Comparison of ENCODE assay signal across 15 cellular contexts in the genomic region with DNA sequence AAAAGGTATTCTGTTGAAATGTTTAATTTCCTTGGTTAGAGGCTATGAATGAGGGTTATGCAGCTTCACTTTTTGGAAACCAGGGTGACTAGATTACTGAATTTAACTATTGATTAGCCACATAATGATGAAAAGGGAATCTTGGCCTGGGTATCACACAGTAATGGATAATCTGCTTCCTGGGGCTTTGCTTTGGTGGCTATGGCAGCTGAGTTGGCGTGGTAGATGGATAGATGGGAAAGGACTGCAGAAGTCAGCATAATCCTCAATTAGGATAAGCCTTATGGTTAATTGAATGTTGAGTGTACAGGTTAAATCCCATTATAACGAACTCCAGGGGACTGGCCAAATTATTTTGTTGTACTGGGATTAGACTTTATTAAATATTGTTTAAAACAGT. TPM values are rescaled to one million over a fixed set of nuclear protein-coding genes. Genes with fewer than 3 reads are reported as not detected.
DNase-seq lines count a peak whose midpoint lies in the region; ATAC-seq and TF ChIP-seq lines count a peak whose summit lies in the region.
"Had no signal": no experiment of that assay in that cellular context is flagged by ENCODE, and none has a peak within 500 bp of the region (broad histone marks: within the 10 kb centered on the region; RNA-seq: fewer than 3 reads in every experiment).

No MANE protein-coding gene starts in this region.

- no peaks in the 10 kb centered on the region for H3K9me3 ChIP-seq in T-helper 17 cell (ENCODE audit: control insufficient read depth, low read length, poor library complexity, severe bottlenecking)

- no peak for DNase-seq in activated CD4-positive, alpha-beta T cell treated with anti-CD3 and anti-CD28 coated beads for 36 hours
- no peak for DNase-seq in activated CD4-positive, alpha-beta T cell treated with anti-CD3 and anti-CD28 coated beads, Interleukin-2, amount 50 U/mL, for 1 hour
- DNase-seq in GM12865 (ENCODE audit: low read depth) (no peak), T-helper 17 cell (no peak), memory B cell (ENCODE audit: low spot score in 2 of 2) (no peak), dedifferentiated amniotic fluid mesenchymal stem cell (ENCODE audit: extremely low spot score) (no peak), posterior cingulate gyrus (no peak)
- DNase-seq: caudate nucleus; NCI-H1417; RPMI8226; stimulated activated naive CD4-positive, alpha-beta T cell had no signal

- H3K27me3 Mint-ChIP-seq in activated CD4-positive, alpha-beta T cell treated with anti-CD3 and anti-CD28 coated beads for 36 hours = no peaks in the 10 kb centered on the region
- no peaks in the 10 kb centered on the region for H3K27me3 Mint-ChIP-seq in T-helper 17 cell
- no peaks in the 10 kb centered on the region for H3K27me3 Mint-ChIP-seq in memory B cell

- H3K27ac Mint-ChIP-seq in activated CD4-positive, alpha-beta T cell treated with anti-CD3 and anti-CD28 coated beads for 36 hours = peak overlapping the region; percentile 86
- peak overlapping the region; percentile 79 for H3K27ac Mint-ChIP-seq in T-helper 17 cell
- peak overlapping the region; percentile 93 for H3K27ac Mint-ChIP-seq in memory B cell

- TF ChIP-seq CTCF in GM12865 (IDR thresholded peaks at IDR 0.05; ENCODE audit: insufficient read depth, low read depth, low read length, missing control alignments) = no peak

- no peaks in the 10 kb centered on the region for H3K9me3 Mint-ChIP-seq in activated CD4-positive, alpha-beta T cell treated with anti-CD3 and anti-CD28 coated beads for 36 hours (ENCODE audit: low read depth)
- no peaks in the 10 kb centered on the region for H3K9me3 Mint-ChIP-seq in memory B cell

- ATAC-seq in activated CD4-positive, alpha-beta T cell treated with anti-CD3 and anti-CD28 coated beads for 36 hours = no peak
- ATAC-seq in T-helper 17 cell (no peak), memory B cell (ENCODE audit: low read depth) (no peak), GM19035 (IDR thresholded peaks at IDR 0.05; ENCODE audit: unreplicated experiment) (no peak)
- ATAC-seq: HCT116, K562 had no signal

- H3K4me3 ChIP-seq in GM12865 (ENCODE audit: low read depth, low read length) = peak overlapping the region; percentile 89
- H3K4me3 ChIP-seq: K562, lung had no signal

- peaks cover 73% of the 10 kb centered on the region for H3K4me1 Mint-ChIP-seq in activated CD4-positive, alpha-beta T cell treated with anti-CD3 and anti-CD28 coated beads for 36 hours
- H3K4me1 Mint-ChIP-seq in T-helper 17 cell = peaks cover 41% of the 10 kb centered on the region
- peaks cover 45% of the 10 kb centered on the region for H3K4me1 Mint-ChIP-seq in memory B cell

- H3K36me3 Mint-ChIP-seq in activated CD4-positive, alpha-beta T cell treated with anti-CD3 and anti-CD28 coated beads for 36 hours (ENCODE audit: low read depth) = peaks cover 53% of the 10 kb centered on the region
- H3K36me3 Mint-ChIP-seq in T-helper 17 cell (ENCODE audit: low read depth) (no peaks in the 10 kb centered on the region), memory B cell (peaks cover 25% of the 10 kb centered on the region)

- intact Hi-C loops in activated CD4-positive, alpha-beta T cell treated with anti-CD3 and anti-CD28 coated beads for 36 hours (cut with DNase I, micrococcal nuclease) = loop anchor here in 1 of 2 experiments (10.0 kb wide), 1 partner anchor 1658 kb away; no protein-coding TSS in a partner anchor
- intact Hi-C loops in posterior cingulate gyrus (cut with DNase I) = no loop called here

- POLR2A ChIA-PET in activated CD4-positive, alpha-beta T cell treated with anti-CD3 and anti-CD28 coated beads for 36 hours (lab: Charles Lee) = interaction anchor here (1.6 kb wide), 1 partner anchor 9 kb away, joined by 4 read pairs; no protein-coding TSS in a partner anchor

- CTCF ChIA-PET in activated CD4-positive, alpha-beta T cell treated with anti-CD3 and anti-CD28 coated beads for 36 hours (lab: Charles Lee) = interaction anchor here (0.8 to 1.5 kb wide), 2 partner anchors 10 to 114 kb away, joined by 4 read pairs; no protein-coding TSS in a partner anchor

- H3K4me3 Mint-ChIP-seq in activated CD4-positive, alpha-beta T cell treated with anti-CD3 and anti-CD28 coated beads for 36 hours = peak overlapping the region; percentile 41
- H3K4me3 Mint-ChIP-seq in T-helper 17 cell (peak overlapping the region; percentile 49), memory B cell (peak overlapping the region; percentile 70)

RNA-seq across cellular contexts. Expression of a gene that starts 5.2 kb away (rescaled TPM):
- 10 to 100 TPM; 76.4 to 83.4 TPM for total RNA-seq in activated CD4-positive, alpha-beta T cell treated with anti-CD3 and anti-CD28 coated beads for 36 hours
- total RNA-seq in T-helper 17 cell = 10 to 100 TPM; 55.4 to 58.2 TPM
